ENCODE assay signal across 31 cellular contexts in the genomic region with DNA sequence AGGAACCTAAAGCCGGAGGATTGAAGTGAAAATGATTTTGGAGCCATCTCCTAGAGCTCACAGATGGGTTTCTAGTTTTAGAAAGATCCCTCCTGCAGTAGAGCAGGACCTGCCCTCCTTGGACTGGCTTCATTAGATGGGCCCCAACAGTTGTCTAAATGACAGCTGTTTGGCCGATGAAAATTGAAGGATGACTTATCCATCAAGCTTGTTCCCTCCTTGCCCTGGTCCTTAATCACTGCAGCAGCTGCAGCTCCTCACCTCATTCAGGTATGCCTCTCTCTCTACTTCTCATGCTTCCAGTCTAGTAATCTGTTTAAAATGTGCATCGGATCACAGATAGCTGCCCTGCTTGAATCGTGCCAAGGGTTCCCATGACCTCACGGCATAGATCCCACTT.
"Had no signal": no experiment of that assay in that cellular context is flagged by ENCODE, and none has a peak within 500 bp of the region (broad histone marks: within the 10 kb centered on the region; RNA-seq: fewer than 3 reads in every experiment).

No MANE protein-coding gene starts in this region.

- ATAC-seq: naive thymus-derived CD8-positive, alpha-beta T cell; natural killer cell treated with Interleukin-12 subunit alpha and Interleukin-12 subunit beta and Interleukin-15 and Interleukin-18, amount 100 ng/mL, for 72 hours; psoas muscle; right cardiac atrium; right lobe of liver; stimulated activated memory B cell treated with anti-CD40 and anti-IgM and Interleukin-4, amounts not matched to agents 10 μg/mL and 1 μg/mL and 100 μg/mL, for 72 hours; stimulated activated naive CD8-positive, alpha-beta T cell treated with anti-CD3 and anti-CD28 coated beads, Interleukin-15, amount 100 ng/mL, for 72 hours; stimulated activated naive CD8-positive, alpha-beta T cell treated with anti-CD3 and anti-CD28 coated beads, Interleukin-15, Interleukin-2, amounts not matched to agents 100 U/mL and 50 U/mL, for 24 hours; upper lobe of right lung had no signal

- H3K9ac ChIP-seq: neural progenitor cell, parathyroid adenoma had no signal

- H3K4me3 ChIP-seq: neural progenitor cell, ovary, psoas muscle, right lobe of liver, sigmoid colon, skin epidermis, smooth muscle cell, spleen, suprapubic skin, testis, tibial artery, transverse colon, upper lobe of right lung, uterus had no signal

- DNase-seq: naive thymus-derived CD8-positive, alpha-beta T cell; nephron progenitor cell; occipital lobe; ovary; posterior cingulate gyrus; psoas muscle; right cardiac atrium; right lobe of liver; sigmoid colon; spleen; stimulated activated CD4-positive, alpha-beta T cell treated with anti-CD3 and anti-CD28 coated beads, Interleukin-12 subunit alpha, Interleukin-12 subunit beta, amount 100 ng/mL, for 4 hours; stimulated activated CD4-positive, alpha-beta T cell treated with anti-CD3 and anti-CD28 coated beads, Interleukin-1b, Interleukin-23, amount 100 ng/mL, for 48 hours; stimulated activated CD4-positive, alpha-beta T cell treated with anti-CD3 and anti-CD28 coated beads, Interleukin-4, amount 100 ng/mL, for 1 hour; stimulated activated CD4-positive, alpha-beta T cell treated with anti-CD3 and anti-CD28 coated beads, Interleukin-4, amount 100 ng/mL, for 4 hours; stimulated activated CD8-positive, alpha-beta memory T cell treated with anti-CD3 and anti-CD28 coated beads, Interleukin-4, amount 100 ng/mL, for 48 hours; stimulated activated naive CD4-positive, alpha-beta T cell; stimulated activated naive CD8-positive, alpha-beta T cell treated with anti-CD3 and anti-CD28 coated beads, Interleukin-15, amount 100 ng/mL, for 72 hours; stimulated activated naive CD8-positive, alpha-beta T cell treated with anti-CD3 and anti-CD28 coated beads, Interleukin-15, Interleukin-2, amounts not matched to agents 100 U/mL and 50 U/mL, for 24 hours; substantia nigra; testis; tibial artery; transverse colon; upper lobe of right lung; uterus had no signal

- H3K27me3 ChIP-seq: neural progenitor cell, ovary, right lobe of liver, sigmoid colon, spleen, suprapubic skin, testis, tibial artery, transverse colon, upper lobe of right lung, uterus had no signal

- H3K27ac ChIP-seq: neural progenitor cell, ovary, parathyroid adenoma, psoas muscle, right lobe of liver, sigmoid colon, skin epidermis, spleen, suprapubic skin, testis, tibial artery, transverse colon, upper lobe of right lung, uterus had no signal

- H3K4me2 ChIP-seq: neural progenitor cell, smooth muscle cell had no signal

- H3K4me1 ChIP-seq: parathyroid adenoma, psoas muscle, right lobe of liver, sigmoid colon, spleen, suprapubic skin, testis, tibial artery, transverse colon, upper lobe of right lung, uterus had no signal

- H3K9me3 ChIP-seq: ovary, psoas muscle, right lobe of liver, sigmoid colon, spleen, suprapubic skin, testis, tibial artery, transverse colon, upper lobe of right lung, uterus had no signal

- H3K79me2 ChIP-seq: parathyroid adenoma had no signal

- H2AFZ ChIP-seq: neural progenitor cell, parathyroid adenoma had no signal

- H3K36me3 ChIP-seq: neural progenitor cell, ovary, right lobe of liver, sigmoid colon, spleen, suprapubic skin, tibial artery, transverse colon, upper lobe of right lung, uterus had no signal
